ENCODE assay signal across 8 cellular contexts in the genomic region with DNA sequence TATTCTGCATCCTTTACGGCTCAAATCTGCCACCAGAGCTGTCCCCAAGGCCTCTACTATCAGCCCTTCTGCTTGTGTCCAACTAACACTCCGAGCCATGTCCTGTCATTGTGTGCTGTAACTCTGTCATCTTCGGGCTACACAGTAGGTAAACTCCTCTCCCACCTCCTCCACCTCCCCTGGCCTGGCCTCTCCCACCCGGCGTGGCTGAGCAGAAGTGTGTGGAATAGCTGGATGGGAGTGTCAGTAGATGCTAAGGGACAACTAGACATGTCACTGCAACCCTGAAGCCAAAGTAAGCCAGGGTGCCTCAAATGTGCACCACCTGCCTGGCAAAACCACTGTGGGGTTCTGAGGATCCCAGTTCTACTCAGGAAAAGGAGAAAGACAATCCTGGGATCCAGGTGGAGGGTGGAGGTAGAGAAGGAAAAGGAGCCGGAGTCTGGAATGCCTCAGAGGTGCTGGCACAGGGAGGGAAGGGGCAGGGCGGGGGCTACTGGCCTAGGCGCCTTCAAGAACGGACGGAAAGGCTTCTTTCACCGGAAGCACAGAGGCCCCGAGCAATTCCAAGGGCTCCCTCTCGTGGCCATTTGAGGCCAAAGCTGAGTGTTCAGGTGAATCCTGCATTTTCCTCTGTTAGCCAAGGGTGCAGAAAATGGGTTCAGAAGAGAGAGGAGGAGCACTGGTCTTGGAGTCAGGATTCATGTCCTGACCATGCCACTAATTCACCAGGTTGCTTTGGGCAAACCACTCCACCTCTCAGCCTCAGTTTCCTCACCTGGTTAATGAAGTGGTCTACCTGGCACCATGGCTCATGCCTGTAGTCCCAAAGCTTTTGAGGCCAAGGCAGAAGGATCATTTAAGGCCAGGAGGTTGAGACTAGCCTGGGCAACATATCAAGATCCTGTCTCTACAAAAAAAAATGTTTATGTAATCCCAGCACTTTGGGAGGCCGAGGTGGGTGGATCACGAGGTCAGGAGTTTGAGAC. TPM values are rescaled to one million over a fixed set of nuclear protein-coding genes. Genes with fewer than 3 reads are reported as not detected.
A peak's percentile ranks its signal among the peaks of the same experiment; 100 is the strongest.
DNase-seq lines count a peak whose midpoint lies in the region; ATAC-seq, FAIRE-seq and TF ChIP-seq lines count a peak whose summit lies in the region.

No MANE protein-coding gene starts in this region.

- peak; percentile 36 to 56 for DNase-seq in A549 (ENCODE audit: low read depth in 1 of 2, low spot score in 1 of 2)
- peak; percentile 86 for DNase-seq in GM13976 (ENCODE audit: low spot score)
- DNase-seq in HUDEP-2 (lab: John Stamatoyannopoulos, UW; ENCODE audit: unreplicated experiment in 76 of 76), result peak in 57 of 76 experiments; percentile 1 to 64 (median 25)
- DNase-seq in PC-3, result peak; percentile 73
- DNase-seq in activated T-helper 1 cell treated with anti-CD3 and anti-CD28 coated beads, Interleukin-12 subunit alpha, Interleukin-12 subunit beta, Interleukin-2, Interleukin-4 antibody, amounts not matched to agents 30 ng/mL and 10 ng/mL and 1 ng/mL, durations not matched to agents 14 hours and 24 hours and 36 hours (ENCODE audit: low spot score), result peak; percentile 40
- peak in 41 of 42 donors; percentile 29 to 82 (median 62) for DNase-seq in head of caudate nucleus
- peak; percentile 29 for DNase-seq in renal cortical epithelial cell (ENCODE audit: low read depth)

- H3K27ac ChIP-seq in A549 (no peak overlapping the region), PC-3 (ENCODE audit: low read length) (no peak overlapping the region)

- H2AFZ ChIP-seq in PC-3 (ENCODE audit: low read length), result no peak overlapping the region; the same call in 1 of the 2 replicates

- TF ChIP-seq POLR2A in A549 (IDR thresholded peaks at IDR 0.05; ENCODE audit: low read length), result no peak

- ATAC-seq in A549, result peak in 1 of 2 experiments; percentile 83; a peak in 3 of 6 replicates
- ATAC-seq in PC-3, result peak; percentile 70
- ATAC-seq in GM19452 (IDR thresholded peaks at IDR 0.05; ENCODE audit: unreplicated experiment), result no peak

- peak in 1 of 2 experiments; percentile 64; a peak in 3 of 5 replicates for TF ChIP-seq RAD21 in A549 (conservative IDR thresholded peaks at IDR 0.05 in 1 of 2, IDR thresholded peaks at IDR 0.05 in 1 of 2)

- no peaks in the 10 kb centered on the region for H3K36me3 ChIP-seq in PC-3 (ENCODE audit: low read depth, low read length)

- H3K4me1 ChIP-seq in A549, result no peaks in the 10 kb centered on the region
- no peaks in the 10 kb centered on the region for H3K4me1 ChIP-seq in PC-3 (ENCODE audit: insufficient read depth, low read length)

- FAIRE-seq in A549 (lab: Jason Lieb, UNC), result no peak

- H3K9ac ChIP-seq in PC-3 (ENCODE audit: low read length), result no peak overlapping the region

- H3K4me1 Mint-ChIP-seq in activated T-helper 1 cell treated with anti-CD3 and anti-CD28 coated beads, Interleukin-12 subunit alpha, Interleukin-12 subunit beta, Interleukin-2, Interleukin-4 antibody, amounts not matched to agents 30 ng/mL and 10 ng/mL and 1 ng/mL, durations not matched to agents 14 hours and 24 hours and 36 hours (ENCODE audit: low read depth), result no peaks in the 10 kb centered on the region

- H3K36me3 Mint-ChIP-seq in activated T-helper 1 cell treated with anti-CD3 and anti-CD28 coated beads, Interleukin-12 subunit alpha, Interleukin-12 subunit beta, Interleukin-2, Interleukin-4 antibody, amounts not matched to agents 30 ng/mL and 10 ng/mL and 1 ng/mL, durations not matched to agents 14 hours and 24 hours and 36 hours (ENCODE audit: low read depth), result no peaks in the 10 kb centered on the region

- H3K9me3 ChIP-seq in A549 (no peaks in the 10 kb centered on the region), PC-3 (ENCODE audit: low read length) (no peaks in the 10 kb centered on the region)

- in situ Hi-C loops in GM13976 (cut with MboI; ENCODE audit: low sequenced_read_pairs, unreplicated experiment), result loop anchor here (10.0 kb wide), 1 partner anchor 252 kb away; no protein-coding TSS in a partner anchor

- H3K27me3 Mint-ChIP-seq in activated T-helper 1 cell treated with anti-CD3 and anti-CD28 coated beads, Interleukin-12 subunit alpha, Interleukin-12 subunit beta, Interleukin-2, Interleukin-4 antibody, amounts not matched to agents 30 ng/mL and 10 ng/mL and 1 ng/mL, durations not matched to agents 14 hours and 24 hours and 36 hours (ENCODE audit: insufficient read depth), result peaks cover 20% of the 10 kb centered on the region

- no peaks in the 10 kb centered on the region for H3K9me3 Mint-ChIP-seq in activated T-helper 1 cell treated with anti-CD3 and anti-CD28 coated beads, Interleukin-12 subunit alpha, Interleukin-12 subunit beta, Interleukin-2, Interleukin-4 antibody, amounts not matched to agents 30 ng/mL and 10 ng/mL and 1 ng/mL, durations not matched to agents 14 hours and 24 hours and 36 hours

- CTCF ChIA-PET in A549 (lab: Yijun Ruan, JAX), result interaction anchor here (1.1 to 3.0 kb wide), 6 partner anchors 8 to 251 kb away, joined by 3 to 12 read pairs (median 4); no protein-coding TSS in a partner anchor
- CTCF ChIA-PET in PC-3 (lab: Charles Lee), result interaction anchor here (0.6 kb wide), 1 partner anchor 251 kb away, joined by 5 read pairs; no protein-coding TSS in a partner anchor

- POLR2A ChIA-PET in A549 (lab: Yijun Ruan, JAX), result no interaction called here
- POLR2A ChIA-PET in PC-3 (lab: Charles Lee; ENCODE audit: unreplicated experiment), result no interaction called here

- no peaks in the 10 kb centered on the region for H3K79me2 ChIP-seq in PC-3 (ENCODE audit: low read length)

- WGBS in A549 (ENCODE audit: missing lambda C conversion rate), result 29% methylated on average over 15 of the region's 15 CpGs

- peaks cover 32% of the 10 kb centered on the region for H3K27me3 ChIP-seq in PC-3 (ENCODE audit: low read length)

- no peak for TF ChIP-seq EP300 in A549 (IDR thresholded peaks at IDR 0.05)

- no peaks in the 10 kb centered on the region for H3K9me2 ChIP-seq in PC-3 (replicated peaks; ENCODE audit: low read length)

- H3K4me3 ChIP-seq in A549 (no peak overlapping the region), PC-3 (ENCODE audit: low read length) (no peak overlapping the region)

- H3K4me2 ChIP-seq in A549 (no peak overlapping the region), PC-3 (ENCODE audit: low read length) (no peak overlapping the region)

- H3F3A ChIP-seq in PC-3 (ENCODE audit: low read length, unreplicated experiment), result no peaks in the 10 kb centered on the region

- no peaks in the 10 kb centered on the region for H4K20me1 ChIP-seq in PC-3 (ENCODE audit: low read length)

- no peak overlapping the region for H3K4me3 Mint-ChIP-seq in activated T-helper 1 cell treated with anti-CD3 and anti-CD28 coated beads, Interleukin-12 subunit alpha, Interleukin-12 subunit beta, Interleukin-2, Interleukin-4 antibody, amounts not matched to agents 30 ng/mL and 10 ng/mL and 1 ng/mL, durations not matched to agents 14 hours and 24 hours and 36 hours

- BruUV-seq in PC-3 (replicated peaks; lab: Mats Ljungman, UMichigan), result no TSS peak

- TF ChIP-seq CTCF in A549 (IDR thresholded peaks at IDR 0.05) (peak; percentile 28; the same call in 2 of the 3 replicates), GM13976 (IDR thresholded peaks at IDR 0.05; ENCODE audit: borderline replicate concordance, control extremely low read depth, extremely low read depth, insufficient read depth, missing control alignments) (peak; percentile 65), PC-3 (conservative IDR thresholded peaks at IDR 0.05; ENCODE audit: low read depth, low read length) (peak; percentile 82)

- intact Hi-C loops in PC-3 (cut with micrococcal nuclease) (no loop called here), head of caudate nucleus (cut with DNase I) (no loop called here)
- intact Hi-C loops in activated T-helper 1 cell treated with anti-CD3 and anti-CD28 coated beads, Interleukin-12 subunit alpha, Interleukin-12 subunit beta, Interleukin-2, Interleukin-4 antibody, amounts not matched to agents 30 ng/mL and 10 ng/mL and 1 ng/mL, durations not matched to agents 14 hours and 24 hours and 36 hours (cut with micrococcal nuclease), result loop anchor here (1.0 kb wide), 1 partner anchor 251 kb away; no protein-coding TSS in a partner anchor

- H3K27ac Mint-ChIP-seq in activated T-helper 1 cell treated with anti-CD3 and anti-CD28 coated beads, Interleukin-12 subunit alpha, Interleukin-12 subunit beta, Interleukin-2, Interleukin-4 antibody, amounts not matched to agents 30 ng/mL and 10 ng/mL and 1 ng/mL, durations not matched to agents 14 hours and 24 hours and 36 hours, result no peak overlapping the region

TF ChIP-seq in A549, 52 proteins besides CTCF, POLR2A, EP300 and RAD21:
- TF ChIP-seq FOSB (CRISPR knock-in tag; IDR thresholded peaks at IDR 0.05), result no peak
- no peak for TF ChIP-seq KDM1A (IDR thresholded peaks at IDR 0.05; ENCODE audit: low read depth)
- TF ChIP-seq CEBPB (IDR thresholded peaks at IDR 0.05), result no peak

RNA-seq across cellular contexts. Expression of gene FAM181A, which starts 20.5 kb away (rescaled TPM):
- not detected in 2 replicates for polyA plus RNA-seq in A549 (2011; rRNA removed)
- not detected in 2 replicates for polyA plus RNA-seq in A549 (2012; cell fraction: cytosol; rRNA removed)
- polyA plus RNA-seq in A549 (2012; cell fraction: nucleus; rRNA removed), result not detected in 2 replicates
- not detected in 3 replicates for polyA plus RNA-seq in A549 (2017; fragmentation: RNase III; extraction: RNeasy Plus Mini Kit Qiagen cat#74134 plus additional on column Dnase treatment)
- polyA minus RNA-seq in A549 (2011; rRNA and poly(A)+ RNA removed), result not detected in 2 replicates
- not detected in 2 replicates for total RNA-seq in PC-3 (2014; rRNA removed)
- total RNA-seq in activated T-helper 1 cell treated with anti-CD3 and anti-CD28 coated beads, Interleukin-12 subunit alpha, Interleukin-12 subunit beta, Interleukin-2, Interleukin-4 antibody, amounts not matched to agents 30 ng/mL and 10 ng/mL and 1 ng/mL, durations not matched to agents 14 hours and 24 hours and 36 hours, result not detected in 2 replicates
- total RNA-seq in renal cortical epithelial cell, result not detected in 2 replicates

Comparison
In these comparisons a context has a peak if more than half of its experiments do, and no peak if none do; other contexts are left out.
1. DNase-seq: peak in every context shown above with its lines; median percentile 86 in GM13976; 73 in PC-3; 62 in head of caudate nucleus; 46 in A549; 40 in activated T-helper 1 cell treated with anti-CD3 and anti-CD28 coated beads, Interleukin-12 subunit alpha, Interleukin-12 subunit beta, Interleukin-2, Interleukin-4 antibody, amounts not matched to agents 30 ng/mL and 10 ng/mL and 1 ng/mL, durations not matched to agents 14 hours and 24 hours and 36 hours; 29 in renal cortical epithelial cell; 25 in HUDEP-2.
2. CTCF ChIP-seq: peak in every context shown above with its lines; median percentile 82 in PC-3; 65 in GM13976; 28 in A549.